18 cellular contexts compared by ENCODE assay signal in the genomic region with DNA sequence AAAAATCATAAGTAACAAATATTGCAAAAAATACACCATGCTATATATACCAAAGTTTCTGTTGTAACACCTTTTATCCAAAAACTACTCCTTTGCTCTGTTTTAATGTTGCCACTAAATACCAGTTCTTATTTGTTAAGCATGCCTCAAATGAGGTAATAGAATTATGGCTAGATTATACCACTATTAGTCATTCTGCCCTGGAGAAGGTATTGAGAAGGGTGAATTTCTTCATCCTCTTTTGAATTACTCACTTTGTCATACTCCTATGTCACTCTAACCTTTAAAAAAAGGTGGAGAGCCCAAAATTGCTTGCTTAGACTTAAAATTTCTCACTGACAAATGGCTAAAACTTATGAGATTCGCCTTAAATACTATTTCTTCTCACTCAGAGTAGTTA.
"Had no signal": no experiment of that assay in that cellular context is flagged by ENCODE, and none has a peak within 500 bp of the region (broad histone marks: within the 10 kb centered on the region; RNA-seq: fewer than 3 reads in every experiment).

No MANE protein-coding gene starts in this region.

- DNase-seq: activated CD4-positive, alpha-beta memory T cell treated with anti-CD3 and anti-CD28 coated beads, Interleukin-2, amount 10 ng/mL, durations not matched to agents 7 days and 5 days; activated CD4-positive, alpha-beta T cell treated with anti-CD3 and anti-CD28 coated beads for 48 hours; activated CD4-positive, CD25-positive, alpha-beta regulatory T cell; activated CD8-positive, alpha-beta memory T cell treated with anti-CD3 and anti-CD28 coated beads, Interleukin-2, amount 10 ng/mL, durations not matched to agents 7 days and 5 days; amygdala; glutamatergic neuron; hippocampal formation; islet precursor cell; midbrain; nephron progenitor cell; nucleus accumbens; T-helper 1 cell; T-helper 9 cell; uterus had no signal

- ATAC-seq: activated CD8-positive, alpha-beta memory T cell treated with anti-CD3 and anti-CD28 coated beads, Interleukin-2, amount 10 ng/mL, durations not matched to agents 7 days and 5 days; esophagus mucosa had no signal

- H3K4me3 ChIP-seq: coronary artery, lung, tibial nerve, uterus had no signal

- H3K9me3 ChIP-seq: uterus had no signal

- H3K27ac ChIP-seq: coronary artery, tibial nerve, uterus had no signal

- H3K4me1 ChIP-seq: tibial nerve, uterus had no signal

- H3K36me3 ChIP-seq: tibial nerve, uterus had no signal

- H3K27me3 ChIP-seq: tibial nerve, uterus had no signal
